21 cellular contexts compared by ENCODE assay signal in genomic region chr13:79663420-79663819, GRCh38.
"Had no signal": no experiment of that assay in that cellular context is flagged by ENCODE, and none has a peak within 500 bp of the region (broad histone marks: within the 10 kb centered on the region; RNA-seq: fewer than 3 reads in every experiment).

No MANE protein-coding gene starts in this region.

- H2AFZ ChIP-seq: neural progenitor cell had no signal

- H3K4me1 ChIP-seq: left lung, uterus had no signal

- DNase-seq: activated CD4-positive, alpha-beta T cell treated with anti-CD3 and anti-CD28 coated beads for 36 hours; activated CD4-positive, alpha-beta T cell treated with anti-CD3 and anti-CD28 coated beads, Interleukin-2, amount 50 U/mL, for 48 hours; activated gamma-delta T cell treated with Interleukin-2 at 50 U/mL for 16 hours; activated T-cell treated with anti-CD3 and anti-CD28 coated beads for 4 hours; effector memory CD8-positive, alpha-beta T cell; foreskin keratinocyte; glutamatergic neuron; kidney; left lung; naive thymus-derived CD4-positive, alpha-beta T cell; stimulated activated CD4-positive, alpha-beta T cell treated with anti-CD3 and anti-CD28 coated beads, Interleukin-15, amount 100 ng/mL, for 24 hours; stimulated activated CD4-positive, alpha-beta T cell treated with anti-CD3 and anti-CD28 coated beads, Interleukin-2, amount 100 ng/mL, for 48 hours; uterus had no signal

- H3K36me3 ChIP-seq: adrenal gland, left lung, neural progenitor cell, suprapubic skin, transverse colon, uterus had no signal

- H3K27me3 ChIP-seq: adrenal gland, foreskin keratinocyte, left lung, neural progenitor cell, suprapubic skin, transverse colon, uterus had no signal

- ATAC-seq: activated CD4-positive, alpha-beta T cell treated with anti-CD3 and anti-CD28 coated beads for 36 hours; activated naive CD4-positive, alpha-beta T cell treated with anti-CD3 and anti-CD28 coated beads, Interleukin-2, amount 50 U/mL, for 72 hours; effector memory CD8-positive, alpha-beta T cell; foreskin keratinocyte; left lung; naive thymus-derived CD4-positive, alpha-beta T cell; WTC11 had no signal

- H3K4me2 ChIP-seq: neural progenitor cell had no signal

- H3K27ac ChIP-seq: adrenal gland, epithelial cell of prostate, foreskin keratinocyte, left lung, neural progenitor cell, skin epidermis, suprapubic skin, transverse colon, uterus had no signal

- H3K4me3 ChIP-seq: adrenal gland, left lung, neural progenitor cell, skin epidermis, suprapubic skin, transverse colon, uterus had no signal

- H3K9ac ChIP-seq: neural progenitor cell had no signal

- H3K9me3 ChIP-seq: adrenal gland, left lung, suprapubic skin, transverse colon, uterus had no signal
